28 cellular contexts compared by ENCODE assay signal in genomic region chr2:217794133-217794986, GRCh38.
DNase-seq lines count a peak whose midpoint lies in the region; ATAC-seq and TF ChIP-seq lines count a peak whose summit lies in the region.
"Had no signal": no experiment of that assay in that cellular context is flagged by ENCODE, and none has a peak within 500 bp of the region (broad histone marks: within the 10 kb centered on the region; RNA-seq: fewer than 3 reads in every experiment).

No MANE protein-coding gene starts in this region.

- H3K36me3 Mint-ChIP-seq in endodermal cell (ENCODE audit: low read depth): no peaks in the 10 kb centered on the region
- no peaks in the 10 kb centered on the region for H3K36me3 Mint-ChIP-seq in osteocyte (ENCODE audit: unreplicated experiment)
- no peaks in the 10 kb centered on the region for H3K36me3 Mint-ChIP-seq in stimulated activated memory B cell treated with anti-CD40 and anti-IgM and Interleukin-4, amounts not matched to agents 10 μg/mL and 1 μg/mL and 100 μg/mL, for 72 hours
- H3K36me3 Mint-ChIP-seq: activated naive CD8-positive, alpha-beta T cell treated with anti-CD3 and anti-CD28 coated beads, Interleukin-2, amount 10 ng/mL, durations not matched to agents 7 days and 5 days; memory B cell; naive B cell had no signal

- no peaks in the 10 kb centered on the region for H3K27me3 ChIP-seq in endodermal cell (ENCODE audit: control insufficient read depth, insufficient read depth, low read length, poor library complexity, severe bottlenecking)
- H3K27me3 ChIP-seq: BE2C, ovary, testis had no signal

- H3K9me3 Mint-ChIP-seq in endodermal cell (no peaks in the 10 kb centered on the region), osteocyte (ENCODE audit: unreplicated experiment) (no peaks in the 10 kb centered on the region)
- H3K9me3 Mint-ChIP-seq in stimulated activated memory B cell treated with anti-CD40 and anti-IgM and Interleukin-4, amounts not matched to agents 10 μg/mL and 1 μg/mL and 100 μg/mL, for 72 hours: no peaks in the 10 kb centered on the region
- H3K9me3 Mint-ChIP-seq: activated CD4-positive, alpha-beta T cell treated with anti-CD3 and anti-CD28 coated beads, Interleukin-2, amount 10 ng/mL, durations not matched to agents 24 days and 14 days; activated naive CD8-positive, alpha-beta T cell treated with anti-CD3 and anti-CD28 coated beads, Interleukin-2, amount 10 ng/mL, durations not matched to agents 7 days and 5 days; memory B cell; T-helper 2 cell treated with Interferon-gamma antibody and Interleukin-4, amounts not matched to agents 5 μg/mL and 100 μg/mL, for 36 hours had no signal

- no peaks in the 10 kb centered on the region for H3K36me3 ChIP-seq in endodermal cell (ENCODE audit: control insufficient read depth, insufficient read depth, low read length)
- H3K36me3 ChIP-seq: BE2C, ovary had no signal

- TF ChIP-seq CTCF in endodermal cell (conservative IDR thresholded peaks at IDR 0.05) (no peak), osteocyte (IDR thresholded peaks at IDR 0.05) (no peak)

- no peak overlapping the region for H3K4me3 ChIP-seq in endodermal cell (ENCODE audit: low read length)
- H3K4me3 ChIP-seq: ovary, testis had no signal

- no peaks in the 10 kb centered on the region for H3K27me3 Mint-ChIP-seq in endodermal cell (ENCODE audit: insufficient read depth)
- no peaks in the 10 kb centered on the region for H3K27me3 Mint-ChIP-seq in osteocyte (ENCODE audit: unreplicated experiment)
- H3K27me3 Mint-ChIP-seq in stimulated activated memory B cell treated with anti-CD40 and anti-IgM and Interleukin-4, amounts not matched to agents 10 μg/mL and 1 μg/mL and 100 μg/mL, for 72 hours: no peaks in the 10 kb centered on the region
- H3K27me3 Mint-ChIP-seq: activated CD4-positive, alpha-beta T cell treated with anti-CD3 and anti-CD28 coated beads, Interleukin-2, amount 10 ng/mL, durations not matched to agents 24 days and 14 days; activated naive CD8-positive, alpha-beta T cell treated with anti-CD3 and anti-CD28 coated beads, Interleukin-2, amount 10 ng/mL, durations not matched to agents 7 days and 5 days; naive B cell had no signal

- peaks cover 3% of the 10 kb centered on the region for H3K4me1 Mint-ChIP-seq in endodermal cell
- H3K4me1 Mint-ChIP-seq in osteocyte (ENCODE audit: unreplicated experiment): peaks cover 7% of the 10 kb centered on the region
- peaks cover 25% of the 10 kb centered on the region for H3K4me1 Mint-ChIP-seq in stimulated activated memory B cell treated with anti-CD40 and anti-IgM and Interleukin-4, amounts not matched to agents 10 μg/mL and 1 μg/mL and 100 μg/mL, for 72 hours

- 89 to 95% methylated on average over 9 to 13 of the region's 13 CpGs for WGBS in endodermal cell (ENCODE audit: insufficient coverage in 1 of 2, insufficient read length in 1 of 2), 2 experiments

- no peak overlapping the region for H3K27ac Mint-ChIP-seq in endodermal cell
- H3K27ac Mint-ChIP-seq in osteocyte (ENCODE audit: unreplicated experiment): no peak overlapping the region
- no peak overlapping the region for H3K27ac Mint-ChIP-seq in stimulated activated memory B cell treated with anti-CD40 and anti-IgM and Interleukin-4, amounts not matched to agents 10 μg/mL and 1 μg/mL and 100 μg/mL, for 72 hours
- H3K27ac Mint-ChIP-seq: activated CD4-positive, alpha-beta T cell treated with anti-CD3 and anti-CD28 coated beads, Interleukin-2, amount 10 ng/mL, durations not matched to agents 24 days and 14 days; activated naive CD8-positive, alpha-beta T cell treated with anti-CD3 and anti-CD28 coated beads, Interleukin-2, amount 10 ng/mL, durations not matched to agents 7 days and 5 days; memory B cell; naive B cell; T-helper 2 cell treated with Interferon-gamma antibody and Interleukin-4, amounts not matched to agents 5 μg/mL and 100 μg/mL, for 36 hours had no signal

- H3K9ac ChIP-seq in endodermal cell (ENCODE audit: extremely low read depth, low read length, poor library complexity, severe bottlenecking): no peak overlapping the region

- no peaks in the 10 kb centered on the region for H3K4me1 ChIP-seq in endodermal cell (ENCODE audit: control insufficient read depth, insufficient read depth, low read length)

- H3K4me3 Mint-ChIP-seq in endodermal cell (no peak overlapping the region), osteocyte (ENCODE audit: unreplicated experiment) (no peak overlapping the region)
- no peak overlapping the region for H3K4me3 Mint-ChIP-seq in stimulated activated memory B cell treated with anti-CD40 and anti-IgM and Interleukin-4, amounts not matched to agents 10 μg/mL and 1 μg/mL and 100 μg/mL, for 72 hours
- H3K4me3 Mint-ChIP-seq: activated CD4-positive, alpha-beta T cell treated with anti-CD3 and anti-CD28 coated beads, Interleukin-2, amount 10 ng/mL, durations not matched to agents 24 days and 14 days; activated naive CD8-positive, alpha-beta T cell treated with anti-CD3 and anti-CD28 coated beads, Interleukin-2, amount 10 ng/mL, durations not matched to agents 7 days and 5 days; memory B cell; naive B cell; T-helper 2 cell treated with Interferon-gamma antibody and Interleukin-4, amounts not matched to agents 5 μg/mL and 100 μg/mL, for 36 hours had no signal

- no peaks in the 10 kb centered on the region for H3K9me3 ChIP-seq in endodermal cell (ENCODE audit: control insufficient read depth, low read length)
- H3K9me3 ChIP-seq: BE2C, ovary, testis had no signal

- no peak overlapping the region for H3K27ac ChIP-seq in endodermal cell (ENCODE audit: low read depth, low read length)
- H3K27ac ChIP-seq: ovary, VCaP had no signal

- peak; percentile 48 for DNase-seq in activated CD8-positive, alpha-beta memory T cell treated with anti-CD3 and anti-CD28 coated beads for 24 hours
- no peak for DNase-seq in activated CD8-positive, alpha-beta memory T cell treated with anti-CD3 and anti-CD28 coated beads, Interleukin-2, amount 50 U/mL, for 4 hours
- DNase-seq in endodermal cell (peak; percentile 35), osteocyte (ENCODE audit: extremely low spot score, unreplicated experiment) (peak; percentile 69), ureter (ENCODE audit: low spot score) (peak; percentile 34), NCI-H748 treated with DMSO at 0.1 percent for 48 hours (lab: John Stamatoyannopoulos, UW) (no peak), 8988T (no peak)
- DNase-seq: activated CD4-positive, alpha-beta T cell treated with anti-CD3 and anti-CD28 coated beads, Interleukin-2, amount 10 ng/mL, durations not matched to agents 24 days and 14 days; activated effector memory CD4-positive, alpha-beta T cell treated with Interleukin-2 at 50 U/mL for 16 hours; activated naive CD8-positive, alpha-beta T cell treated with anti-CD3 and anti-CD28 coated beads, Interleukin-2, amount 10 ng/mL, durations not matched to agents 7 days and 5 days; cerebellar nuclear complex; COR-L47; DMS79 treated with DMSO at 0.1 percent for 48 hours; effector CD8-positive, alpha-beta T cell; kidney glomerular epithelial cell; naive B cell; NCI-H1105; NCI-H524 treated with DMSO at 0.1 percent for 48 hours; RPMI8226; testis had no signal

- ATAC-seq in stimulated activated memory B cell treated with anti-CD40 and anti-IgM and Interleukin-4, amounts not matched to agents 10 μg/mL and 1 μg/mL and 100 μg/mL, for 72 hours: no peak
- ATAC-seq: esophagus mucosa, sciatic nerve had no signal

Comparison
In these comparisons a context has a peak if more than half of its experiments do, and no peak if none do; other contexts are left out.
1. DNase-seq: peak in activated CD8-positive, alpha-beta memory T cell treated with anti-CD3 and anti-CD28 coated beads for 24 hours (single experiment), endodermal cell (single experiment), osteocyte (single experiment) and ureter (single experiment); none in activated CD8-positive, alpha-beta memory T cell treated with anti-CD3 and anti-CD28 coated beads, Interleukin-2, amount 50 U/mL, for 4 hours (single experiment), NCI-H748 treated with DMSO at 0.1 percent for 48 hours (single experiment) and 8988T (single experiment).